ENCODE assay signal across 18 cellular contexts in genomic region chr3:13683772-13684171, GRCh38.
"Had no signal": no experiment of that assay in that cellular context is flagged by ENCODE, and none has a peak within 500 bp of the region (broad histone marks: within the 10 kb centered on the region; RNA-seq: fewer than 3 reads in every experiment).

No MANE protein-coding gene starts in this region.

- DNase-seq: Karpas-422, KG1, MG63, NCI-H1092, NCI-H1105 treated with DMSO at 0.1 percent for 48 hours, NCI-H1417 treated with DMSO at 0.1 percent for 48 hours, NCI-H187, NCI-H2029, NCI-H2081 treated with DMSO at 0.1 percent for 48 hours, NCI-H2171, NCI-H226, NCI-H446, NCI-H510A, NCI-H524 treated with DMSO at 0.1 percent for 48 hours, NCI-H69, NCI-H774, Right ventricle myocardium superior, RPMI8226 had no signal

- H3K36me3 ChIP-seq: MG63 had no signal

- H3K27me3 ChIP-seq: MG63 had no signal

- H3K9me3 ChIP-seq: MG63 had no signal

- H3K4me3 ChIP-seq: MG63 had no signal
